ENCODE assay signal across 8 cellular contexts in genomic region chr5:112933105-112933504, GRCh38.
"Had no signal": no experiment of that assay in that cellular context is flagged by ENCODE, and none has a peak within 500 bp of the region (broad histone marks: within the 10 kb centered on the region; RNA-seq: fewer than 3 reads in every experiment).

No MANE protein-coding gene starts in this region.

- H3K4me2 ChIP-seq: GM23338, KMS-11 had no signal

- H3K9ac ChIP-seq: KMS-11 had no signal

- H2AFZ ChIP-seq: GM23338 had no signal

- ATAC-seq: GM23338 had no signal

- FAIRE-seq: H1, H54, HTR-8/SVneo had no signal

- H3K4me3 ChIP-seq: GM23338 had no signal

- DNase-seq: H9, Karpas-422, KBM-7 had no signal

- H3K27ac ChIP-seq: KMS-11 had no signal
